ENCODE assay signal across 9 cellular contexts in the genomic region with DNA sequence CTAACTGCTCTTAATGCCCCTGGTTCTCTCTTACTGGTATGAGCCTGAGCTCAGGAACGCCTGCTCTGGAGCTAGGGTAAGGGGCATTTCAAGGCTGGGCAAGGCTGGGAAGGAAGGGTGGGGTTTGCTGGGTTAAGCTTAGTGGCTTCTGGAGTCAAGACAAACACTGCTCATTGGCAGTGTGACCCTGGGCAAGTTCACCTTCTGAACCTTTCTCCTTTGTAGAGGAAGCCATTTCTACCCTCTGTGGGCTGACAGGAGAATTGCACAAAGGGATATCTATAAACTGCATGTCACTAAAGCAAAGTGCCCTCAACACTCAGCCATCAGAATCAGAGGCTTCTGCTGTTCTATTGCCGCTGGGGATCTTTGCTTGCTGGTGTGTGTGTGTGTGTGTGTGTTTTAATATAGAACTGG. TPM values are rescaled to one million over a fixed set of nuclear protein-coding genes. Genes with fewer than 3 reads are reported as not detected.
DNase-seq lines count a peak whose midpoint lies in the region; ATAC-seq and TF ChIP-seq lines count a peak whose summit lies in the region.
"Had no signal": no experiment of that assay in that cellular context is flagged by ENCODE, and none has a peak within 500 bp of the region (broad histone marks: within the 10 kb centered on the region; RNA-seq: fewer than 3 reads in every experiment).

No MANE protein-coding gene starts in this region.

- no peaks in the 10 kb centered on the region for H3K36me3 Mint-ChIP-seq in endodermal cell (ENCODE audit: low read depth)

- H3K9me3 Mint-ChIP-seq in endodermal cell, result no peaks in the 10 kb centered on the region

- no peaks in the 10 kb centered on the region for H3K9me3 ChIP-seq in endodermal cell (ENCODE audit: control insufficient read depth, low read length)

- no peak overlapping the region for H3K4me3 ChIP-seq in endodermal cell (ENCODE audit: low read length)

- no peaks in the 10 kb centered on the region for H3K4me1 ChIP-seq in endodermal cell (ENCODE audit: control insufficient read depth, insufficient read depth, low read length)

- no peak overlapping the region for H3K9ac ChIP-seq in endodermal cell (ENCODE audit: extremely low read depth, low read length, poor library complexity, severe bottlenecking)

- DNase-seq in DMS114 treated with DMSO at 0.1 percent for 48 hours (lab: John Stamatoyannopoulos, UW; ENCODE audit: unreplicated experiment) (peak; percentile 20), NCI-H510A treated with DMSO at 0.1 percent for 48 hours (lab: John Stamatoyannopoulos, UW) (peak; percentile 32), endodermal cell (peak; percentile 73), retina (peak; percentile 11), LoVo (ENCODE audit: low spot score) (no peak), nucleus accumbens (lab: John Stamatoyannopoulos, UW) (no peak)

- no peaks in the 10 kb centered on the region for H3K27me3 ChIP-seq in endodermal cell (ENCODE audit: control insufficient read depth, insufficient read depth, low read length, poor library complexity, severe bottlenecking)

- TF ChIP-seq CTCF in endodermal cell (conservative IDR thresholded peaks at IDR 0.05), result peak; percentile 71

- ATAC-seq in GM21619 (IDR thresholded peaks at IDR 0.05; ENCODE audit: unreplicated experiment) (peak; percentile 67), HG02571 (IDR thresholded peaks at IDR 0.05; ENCODE audit: unreplicated experiment) (no peak)

- no peaks in the 10 kb centered on the region for H3K36me3 ChIP-seq in endodermal cell (ENCODE audit: control insufficient read depth, insufficient read depth, low read length)

- no peaks in the 10 kb centered on the region for H3K27me3 Mint-ChIP-seq in endodermal cell (ENCODE audit: insufficient read depth)

- H3K27ac Mint-ChIP-seq in endodermal cell, result no peak overlapping the region

- WGBS in endodermal cell (ENCODE audit: insufficient coverage in 1 of 2, insufficient read length in 1 of 2), 2 experiments, result 72 to 92% methylated on average over 2 of the region's 2 CpGs

- H3K4me3 Mint-ChIP-seq in endodermal cell, result no peak overlapping the region

- H3K27ac ChIP-seq in endodermal cell (ENCODE audit: low read depth, low read length), result no peak overlapping the region

- H3K4me1 Mint-ChIP-seq in endodermal cell, result peaks cover 8% of the 10 kb centered on the region

RNA-seq across cellular contexts. Expression of a gene that starts 20.3 kb away (rescaled TPM):
- total RNA-seq in endodermal cell, result 1 to 10 TPM; 1.6 to 7.6 TPM
- polyA plus RNA-seq in endodermal cell (2013, experiment 1 of 2), result 2.3 TPM
- polyA plus RNA-seq in endodermal cell (2013, experiment 2 of 2), result 2.7 TPM
- polyA plus RNA-seq: urinary bladder had no signal

RNA-seq across cellular contexts. Expression of a gene that starts 48.7 kb away (rescaled TPM):
- 1 to 10 TPM; 3.5 to 4.1 TPM for total RNA-seq in endodermal cell
- 0.93 TPM for polyA plus RNA-seq in endodermal cell (2013, experiment 1 of 2)
- 1.0 TPM for polyA plus RNA-seq in endodermal cell (2013, experiment 2 of 2)

Comparison
In these comparisons a context has a peak if more than half of its experiments do, and no peak if none do; other contexts are left out.
1. DNase-seq: peak in DMS114 treated with DMSO at 0.1 percent for 48 hours (single experiment), NCI-H510A treated with DMSO at 0.1 percent for 48 hours (single experiment), endodermal cell (single experiment) and retina (single experiment); none in LoVo (single experiment) and nucleus accumbens (0 of 56).